ENCODE assay signal across 1 cellular context in the genomic region with DNA sequence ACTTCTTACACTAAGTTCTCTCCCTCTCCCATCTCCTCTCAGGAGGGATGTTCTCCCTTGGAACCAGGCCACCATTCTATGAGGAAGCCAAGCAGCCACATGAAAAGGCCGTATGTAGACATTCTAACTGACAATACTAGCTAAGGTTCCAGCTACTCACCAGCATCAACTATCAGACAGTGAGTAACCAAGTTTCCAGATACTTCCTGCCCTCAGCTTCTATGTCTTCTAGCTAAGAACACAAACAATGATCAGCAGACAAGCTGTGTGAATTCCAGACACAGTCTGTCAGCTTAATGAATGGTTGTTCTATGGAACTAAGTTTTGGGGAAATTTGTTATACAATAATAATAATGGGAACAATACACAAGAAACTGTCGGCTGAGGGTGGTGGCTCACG.
TF ChIP-seq lines count a peak whose summit lies in the region.

No MANE protein-coding gene starts in this region.

TF ChIP-seq in IMR-90, 13 proteins besides CTCF, POLR2A, EP300 and RAD21 (continued from another document):
- peak; percentile 41; the same call in 1 of the 2 replicates for TF ChIP-seq FOS (IDR thresholded peaks at IDR 0.05; ENCODE audit: low read depth, low read length)
